8 cellular contexts compared by ENCODE assay signal in the genomic region with DNA sequence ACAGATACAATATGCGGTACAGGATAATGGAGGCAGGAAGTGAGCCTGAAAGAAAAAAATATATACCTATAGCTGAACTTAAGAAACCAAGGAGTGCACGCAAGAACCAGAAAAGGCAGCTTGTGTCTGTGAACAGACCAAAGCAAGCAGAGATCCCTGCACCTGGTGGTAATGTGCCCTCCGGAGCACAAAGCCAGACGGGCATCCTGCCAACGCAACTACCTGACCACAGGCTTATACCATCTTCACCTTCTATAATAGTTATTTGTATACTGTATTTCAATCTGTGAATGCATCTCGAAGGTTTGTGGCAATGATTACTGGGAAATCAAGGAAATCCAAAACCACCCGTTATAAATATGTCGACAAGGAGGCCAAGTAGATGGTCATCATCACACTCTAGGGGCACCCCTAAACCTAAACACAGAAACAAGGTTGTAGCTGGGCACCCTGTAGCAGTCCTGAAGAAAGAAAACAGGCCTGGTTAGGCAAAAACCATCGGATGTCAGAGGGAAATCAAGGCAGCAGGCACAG. TPM values are rescaled to one million over a fixed set of nuclear protein-coding genes. Genes with fewer than 3 reads are reported as not detected.
A peak's percentile ranks its signal among the peaks of the same experiment; 100 is the strongest.
DNase-seq lines count a peak whose midpoint lies in the region; ATAC-seq and TF ChIP-seq lines count a peak whose summit lies in the region.

No MANE protein-coding gene starts in this region.

- intact Hi-C loops in gastrocnemius medialis (cut with DNase I; ENCODE audit: low total_unique reads) = loop anchor here (2.0 to 10.0 kb wide), 3 partner anchors 86 to 1665 kb away; a partner anchor contains a TSS

- H3K4me1 ChIP-seq in CD4-positive, CD25-positive, alpha-beta regulatory T cell (ENCODE audit: control insufficient read depth, insufficient read depth, low read length, poor library complexity, severe bottlenecking) = peaks cover 19% of the 10 kb centered on the region
- peaks cover 23% of the 10 kb centered on the region for H3K4me1 ChIP-seq in hepatocyte (ENCODE audit: insufficient read depth)
- peaks cover 18 to 24% of the 10 kb centered on the region in 2 donors for H3K4me1 ChIP-seq in gastrocnemius medialis

- peak overlapping the region; percentile 92 for H3K4me3 ChIP-seq in CD4-positive, CD25-positive, alpha-beta regulatory T cell (ENCODE audit: low read depth, low read length)
- peak overlapping the region; percentile 91 for H3K4me3 ChIP-seq in hepatocyte
- peak overlapping the region; percentile 70 to 92 (median 76) for H3K4me3 ChIP-seq in gastrocnemius medialis

- peaks cover 4 to 5% of the 10 kb centered on the region in 2 experiments for H3K9me3 ChIP-seq in CD4-positive, CD25-positive, alpha-beta regulatory T cell (ENCODE audit: control insufficient read depth in 2 of 2, low read length in 2 of 2)
- no peaks in the 10 kb centered on the region for H3K9me3 ChIP-seq in hepatocyte (ENCODE audit: low read depth)
- H3K9me3 ChIP-seq in gastrocnemius medialis = no peaks in the 10 kb centered on the region

- CTCF ChIA-PET in RWPE1 (lab: Yijun Ruan, JAX) = no interaction called here

- H3K4me3 Mint-ChIP-seq in CD4-positive, CD25-positive, alpha-beta regulatory T cell = peak overlapping the region; percentile 95 to 98 (median 96)
- peak overlapping the region; percentile 91 for H3K4me3 Mint-ChIP-seq in activated naive CD8-positive, alpha-beta T cell

- H3K36me3 Mint-ChIP-seq in CD4-positive, CD25-positive, alpha-beta regulatory T cell = peaks cover 17% of the 10 kb centered on the region
- H3K36me3 Mint-ChIP-seq in activated naive CD8-positive, alpha-beta T cell = peaks cover 14% of the 10 kb centered on the region

- peak overlapping the region; percentile 84 for H2AFZ ChIP-seq in hepatocyte

- in situ Hi-C loops in gastrocnemius medialis (cut with MboI; ENCODE audit: low sequenced_read_pairs in 4 of 4) = no loop called here

- 23% methylated on average over 9 of the region's 9 CpGs for WGBS in hepatocyte (ENCODE audit: low lambda C conversion rate, missing lambda C conversion rate)

- peaks cover 0 to 8% (median 0%) of the 10 kb centered on the region in 7 donors for H3K9me3 Mint-ChIP-seq in CD4-positive, CD25-positive, alpha-beta regulatory T cell
- peaks cover 8% of the 10 kb centered on the region for H3K9me3 Mint-ChIP-seq in activated naive CD8-positive, alpha-beta T cell (ENCODE audit: low read depth)

- peak in 1 of 2 donors; percentile 8 for ATAC-seq in CD4-positive, CD25-positive, alpha-beta regulatory T cell (ENCODE audit: low read depth in 2 of 2)
- ATAC-seq in GM19463 (IDR thresholded peaks at IDR 0.05; ENCODE audit: unreplicated experiment) (peak; percentile 18), HG03520 (IDR thresholded peaks at IDR 0.05; ENCODE audit: unreplicated experiment) (peak; percentile 23), gastrocnemius medialis (peak; percentile 8 to 30)

- H3K4me1 Mint-ChIP-seq in CD4-positive, CD25-positive, alpha-beta regulatory T cell = peaks cover 11 to 48% (median 38%) of the 10 kb centered on the region in 4 donors
- H3K4me1 Mint-ChIP-seq in activated naive CD8-positive, alpha-beta T cell (ENCODE audit: low read depth) = peaks cover 42% of the 10 kb centered on the region

- no peaks in the 10 kb centered on the region for H4K20me1 ChIP-seq in hepatocyte (ENCODE audit: insufficient read depth, poor library complexity, severe bottlenecking)

- peak overlapping the region; percentile 93 to 99 (median 95) for H3K27ac Mint-ChIP-seq in CD4-positive, CD25-positive, alpha-beta regulatory T cell
- peak overlapping the region; percentile 93 for H3K27ac Mint-ChIP-seq in activated naive CD8-positive, alpha-beta T cell

- peaks cover 5% of the 10 kb centered on the region for H3K27me3 ChIP-seq in CD4-positive, CD25-positive, alpha-beta regulatory T cell (ENCODE audit: control insufficient read depth, insufficient read depth, low read length)
- H3K27me3 ChIP-seq in hepatocyte (no peaks in the 10 kb centered on the region), gastrocnemius medialis (no peaks in the 10 kb centered on the region)

- H3K9me2 ChIP-seq in hepatocyte (replicated peaks; ENCODE audit: insufficient read depth) = no peaks in the 10 kb centered on the region

- no peak for TF ChIP-seq POLR2A in gastrocnemius medialis (IDR thresholded peaks at IDR 0.05)

- no peak for TF ChIP-seq CTCF in RWPE1 (conservative IDR thresholded peaks at IDR 0.05; ENCODE audit: low read depth)
- TF ChIP-seq CTCF in hepatocyte (IDR thresholded peaks at IDR 0.05; ENCODE audit: poor library complexity) = no peak
- TF ChIP-seq CTCF in gastrocnemius medialis (IDR thresholded peaks at IDR 0.05 in 4 of 5, conservative IDR thresholded peaks at IDR 0.05 in 1 of 5) = no peak

- H3K27me3 Mint-ChIP-seq in CD4-positive, CD25-positive, alpha-beta regulatory T cell = peaks cover 19% of the 10 kb centered on the region
- no peaks in the 10 kb centered on the region for H3K27me3 Mint-ChIP-seq in activated naive CD8-positive, alpha-beta T cell

- H3K4me2 ChIP-seq in hepatocyte = peak overlapping the region; percentile 89

- peaks cover 49% of the 10 kb centered on the region for H3K79me2 ChIP-seq in hepatocyte

- POLR2A ChIA-PET in RWPE1 (lab: Yijun Ruan, JAX; ENCODE audit: low non-redundant PET) = no interaction called here

- no peaks in the 10 kb centered on the region for H3K36me3 ChIP-seq in CD4-positive, CD25-positive, alpha-beta regulatory T cell (ENCODE audit: control insufficient read depth, insufficient read depth, low read length)
- H3K36me3 ChIP-seq in hepatocyte (replicated peaks; ENCODE audit: insufficient read depth, low read depth) = no peaks in the 10 kb centered on the region
- H3K36me3 ChIP-seq in gastrocnemius medialis = no peaks in the 10 kb centered on the region

- peak overlapping the region; percentile 53 for H3K27ac ChIP-seq in CD4-positive, CD25-positive, alpha-beta regulatory T cell (ENCODE audit: insufficient read depth, low read length, poor library complexity, severe bottlenecking)
- H3K27ac ChIP-seq in RWPE1 (peak overlapping the region; percentile 89), hepatocyte (peak overlapping the region; percentile 98), gastrocnemius medialis (peak overlapping the region; percentile 80 to 93 (median 88))

- peak; percentile 19 to 72 (median 55) for DNase-seq in CD4-positive, CD25-positive, alpha-beta regulatory T cell
- DNase-seq in RWPE1 (ENCODE audit: low spot score) (peak; percentile 8), hepatocyte (ENCODE audit: low spot score) (peak; percentile 36), gastrocnemius medialis (peak; percentile 9 to 27), SIG-M5 (lab: John Stamatoyannopoulos, UW) (no peak)

RNA-seq across cellular contexts. Expression of a gene that starts 0.8 kb away (rescaled TPM):
- total RNA-seq in CD4-positive, CD25-positive, alpha-beta regulatory T cell = 12.3 TPM
- polyA plus RNA-seq in CD4-positive, CD25-positive, alpha-beta regulatory T cell = 10 to 100 TPM in 2 of 4 donors, 1 to 10 TPM in 2; 8.9 to 16.8 (median 9.9) TPM
- 25.6 and 31.0 TPM in 2 replicates for total RNA-seq in hepatocyte
- polyA plus RNA-seq in hepatocyte = 10.8 and 13.1 TPM in 2 replicates
- 10 to 100 TPM; 16.4 to 35.0 (median 22.4) TPM for total RNA-seq in gastrocnemius medialis
